Comparison of ENCODE assay signal across 15 cellular contexts in the genomic region with DNA sequence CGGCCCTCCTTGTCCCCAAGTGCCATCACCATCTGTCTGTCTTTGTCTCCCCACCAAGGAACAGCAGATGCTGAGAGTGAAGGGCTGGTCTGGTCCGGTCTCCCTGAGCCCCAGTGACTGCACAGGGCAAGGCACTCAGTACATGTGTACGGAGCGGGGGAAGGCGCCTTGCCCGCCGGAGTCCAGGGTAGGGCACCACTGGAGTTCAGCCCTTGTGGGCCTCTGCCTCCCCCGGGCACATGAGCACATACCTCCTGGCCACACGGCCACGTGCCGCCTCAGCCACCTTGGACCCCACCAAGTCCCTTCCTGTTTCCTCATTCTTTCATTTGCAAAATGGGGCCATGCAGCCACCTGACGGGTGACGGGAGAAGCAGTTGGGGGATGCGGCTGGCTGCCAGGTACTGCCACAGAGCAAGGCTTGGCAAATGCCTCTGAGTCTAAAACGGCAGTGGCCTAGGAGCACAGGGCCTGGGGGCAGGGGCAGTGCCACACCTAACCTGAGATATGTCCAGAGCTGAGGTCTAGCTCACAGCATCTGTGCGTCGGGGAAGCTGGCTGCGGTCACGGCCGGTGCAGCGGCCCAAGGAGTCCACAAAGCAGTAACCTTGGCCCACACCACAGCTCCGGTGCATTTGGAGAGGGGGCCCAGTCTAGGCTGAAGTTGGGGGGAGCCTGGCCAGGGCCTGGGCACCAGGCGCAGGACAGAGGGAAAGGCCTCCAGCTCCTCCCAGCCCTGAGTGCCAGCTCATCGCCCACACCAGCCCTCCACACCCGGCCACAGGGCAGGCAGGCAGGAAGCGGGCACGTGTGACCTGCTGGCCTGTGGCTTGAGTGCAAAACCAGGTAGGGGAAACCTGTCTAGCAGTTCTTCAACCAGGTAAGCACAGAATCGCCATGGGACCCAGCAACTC. TPM values are rescaled to one million over a fixed set of nuclear protein-coding genes. Genes with fewer than 3 reads are reported as not detected.
DNase-seq lines count a peak whose midpoint lies in the region; ATAC-seq, FAIRE-seq and TF ChIP-seq lines count a peak whose summit lies in the region.
"Had no signal": no experiment of that assay in that cellular context is flagged by ENCODE, and none has a peak within 500 bp of the region (broad histone marks: within the 10 kb centered on the region; RNA-seq: fewer than 3 reads in every experiment).

No MANE protein-coding gene starts in this region.

- H2AFZ ChIP-seq in HCT116 (ENCODE audit: low read depth, low read length, poor library complexity, severe bottlenecking) (no peak overlapping the region), GM12878 (ENCODE audit: control insufficient read depth, low read depth, low read length) (no peak overlapping the region), mesenchymal stem cell (ENCODE audit: low read depth, low read length) (no peak overlapping the region)

- H3K4me3 ChIP-seq in HCT116 (replicated peaks in 1 of 2; ENCODE audit: low read depth in 1 of 2, low read length in 2 of 2): no peak overlapping the region
- 0 out of 2 replicates have a peak overlapping the region, but pooled peaks have one; percentile 2 for H3K4me3 ChIP-seq in GM12878
- no peak overlapping the region for H3K4me3 ChIP-seq in mucosa of rectum (ENCODE audit: low read length in 2 of 2)
- no peak overlapping the region for H3K4me3 ChIP-seq in mesenchymal stem cell (ENCODE audit: insufficient read depth in 1 of 2, low read depth in 1 of 2, low read length in 2 of 2)
- H3K4me3 ChIP-seq: cardiac muscle cell, psoas muscle had no signal

- H3K36me3 Mint-ChIP-seq in CD14-positive monocyte: peaks cover 28 to 66% of the 10 kb centered on the region in 2 donors
- H3K36me3 Mint-ChIP-seq: activated CD4-positive, alpha-beta memory T cell treated with anti-CD3 and anti-CD28 coated beads for 36 hours had no signal

- H2BK12ac ChIP-seq in mesenchymal stem cell (ENCODE audit: low read length in 2 of 2): no peak overlapping the region

- in situ Hi-C loops in GM12878 (cut with MboI): no loop called here

- H3K79me1 ChIP-seq in mesenchymal stem cell (replicated peaks; ENCODE audit: low read length, poor library complexity, severe bottlenecking): no peaks in the 10 kb centered on the region

- no peaks in the 10 kb centered on the region for H3K36me3 ChIP-seq in HCT116 (ENCODE audit: control insufficient read depth in 1 of 2, insufficient read depth in 2 of 2, low read length in 2 of 2)
- no peaks in the 10 kb centered on the region; a peak in 2 of 4 replicates for H3K36me3 ChIP-seq in GM12878 (ENCODE audit: control insufficient read depth in 2 of 2, insufficient read depth in 2 of 2, low read length in 1 of 2)
- H3K36me3 ChIP-seq in mucosa of rectum (ENCODE audit: control insufficient read depth in 2 of 2, insufficient read depth in 2 of 2, low read length in 2 of 2): no peaks in the 10 kb centered on the region
- no peaks in the 10 kb centered on the region for H3K36me3 ChIP-seq in mesenchymal stem cell (ENCODE audit: control insufficient read depth in 1 of 2, insufficient read depth in 2 of 2, low read depth in 1 of 2, low read length in 2 of 2)
- H3K36me3 ChIP-seq: cardiac muscle cell had no signal

- peak overlapping the region in 6 of 7 donors; percentile 31 to 87 (median 62) for H3K27ac Mint-ChIP-seq in CD14-positive monocyte
- H3K27ac Mint-ChIP-seq: activated CD4-positive, alpha-beta memory T cell treated with anti-CD3 and anti-CD28 coated beads for 36 hours had no signal

- no peak for ATAC-seq in HCT116
- peak; percentile 51 for ATAC-seq in GM12878
- ATAC-seq in HG02642 (IDR thresholded peaks at IDR 0.05; ENCODE audit: poor library complexity, unreplicated experiment): no peak
- no peak for ATAC-seq in GM21528 (IDR thresholded peaks at IDR 0.05; ENCODE audit: low FRiP score, unreplicated experiment)
- no peak for ATAC-seq in HG03469 (IDR thresholded peaks at IDR 0.05; ENCODE audit: unreplicated experiment)
- ATAC-seq: psoas muscle had no signal

- H3K4me1 Mint-ChIP-seq in CD14-positive monocyte: peaks cover 47% of the 10 kb centered on the region

- no peak overlapping the region for H2BK15ac ChIP-seq in mesenchymal stem cell (ENCODE audit: low read depth, poor library complexity, severe bottlenecking)

- H3K27me3 ChIP-seq in HCT116 (ENCODE audit: insufficient read depth, low read length) (no peaks in the 10 kb centered on the region), GM12878 (replicated peaks in 1 of 2; ENCODE audit: control insufficient read depth in 2 of 2, insufficient read depth in 2 of 2, low read length in 1 of 2) (no peaks in the 10 kb centered on the region), mucosa of rectum (ENCODE audit: control insufficient read depth in 2 of 2, insufficient read depth in 2 of 2, low read length in 2 of 2) (no peaks in the 10 kb centered on the region), mesenchymal stem cell (ENCODE audit: control insufficient read depth in 1 of 2, insufficient read depth in 1 of 2, low read length in 2 of 2) (peaks cover 18 to 34% of the 10 kb centered on the region in 2 experiments)

- H3K79me2 ChIP-seq in HCT116 (ENCODE audit: insufficient read depth, low read length) (peaks cover 30% of the 10 kb centered on the region; the same call in 1 of the 2 replicates), GM12878 (ENCODE audit: control insufficient read depth, insufficient read depth, low read length) (peaks cover 44% of the 10 kb centered on the region)

- no peak overlapping the region for H3K23ac ChIP-seq in mesenchymal stem cell (ENCODE audit: low read length in 2 of 2)

- H4K20me1 ChIP-seq in HCT116 (ENCODE audit: insufficient read depth) (no peaks in the 10 kb centered on the region), GM12878 (ENCODE audit: control insufficient read depth, insufficient read depth) (no peaks in the 10 kb centered on the region)

- no peaks in the 10 kb centered on the region for H3K9me3 Mint-ChIP-seq in CD14-positive monocyte
- H3K9me3 Mint-ChIP-seq: activated CD4-positive, alpha-beta memory T cell treated with anti-CD3 and anti-CD28 coated beads for 36 hours; stimulated activated naive B cell treated with anti-CD40 and anti-IgM and Interleukin-4, amounts not matched to agents 10 μg/mL and 1 μg/mL and 100 μg/mL, for 72 hours had no signal

- H3K9me2 ChIP-seq in HCT116 (ENCODE audit: insufficient read depth): no peaks in the 10 kb centered on the region

- no peak overlapping the region for H2AK5ac ChIP-seq in mesenchymal stem cell (ENCODE audit: low read length, severe bottlenecking)

- CTCF ChIA-PET in HCT116 (lab: Charles Lee): no interaction called here
- CTCF ChIA-PET in GM12878 (lab: Yijun Ruan, JAX): interaction anchor here (0.7 to 2.6 kb wide), 2 partner anchors 10 to 26 kb away, joined by 4 to 8 read pairs; no protein-coding TSS in a partner anchor

- H3K4me1 ChIP-seq in HCT116 (ENCODE audit: control insufficient read depth in 1 of 2, insufficient read depth in 2 of 2, low read length in 2 of 2) (peaks cover 31 to 74% of the 10 kb centered on the region in 2 experiments), GM12878 (ENCODE audit: control insufficient read depth, insufficient read depth, low read length) (peaks cover 24% of the 10 kb centered on the region), mucosa of rectum (ENCODE audit: control insufficient read depth in 2 of 2, insufficient read depth in 2 of 2, low read length in 2 of 2) (peaks cover 30 to 43% of the 10 kb centered on the region in 2 donors), mesenchymal stem cell (ENCODE audit: control insufficient read depth, insufficient read depth, low read depth, low read length) (peaks cover 13% of the 10 kb centered on the region)
- H3K4me1 ChIP-seq: psoas muscle had no signal

- peak overlapping the region; percentile 44 for H3K4me2 ChIP-seq in HCT116 (ENCODE audit: low read length)
- peak overlapping the region; percentile 56 for H3K4me2 ChIP-seq in GM12878 (ENCODE audit: control insufficient read depth, insufficient read depth)
- no peak overlapping the region for H3K4me2 ChIP-seq in mesenchymal stem cell (ENCODE audit: low read length, poor library complexity, severe bottlenecking)

- TF ChIP-seq POLR2A in HCT116 (IDR thresholded peaks at IDR 0.05; ENCODE audit: borderline replicate concordance, extremely low read depth, insufficient read depth, insufficient read length) (no peak), GM12878 (IDR thresholded peaks at IDR 0.05; ENCODE audit: low read depth, low read length) (no peak)

- SMC1A ChIA-PET in GM12878 (lab: Charles Lee; ENCODE audit: uncharacterized antibody, unreplicated experiment): interaction anchor here (0.8 to 5.1 kb wide), 6 partner anchors 8 to 41 kb away, joined by 3 to 31 read pairs (median 9); no protein-coding TSS in a partner anchor

- FAIRE-seq in GM12878 (lab: Jason Lieb, UNC): no peak
- FAIRE-seq: G401.6 had no signal

- peaks cover 0 to 4% (median 1%) of the 10 kb centered on the region in 3 donors for H3K27me3 Mint-ChIP-seq in CD14-positive monocyte (ENCODE audit: low read depth in 3 of 3)

- no peak overlapping the region for H3K18ac ChIP-seq in mesenchymal stem cell (ENCODE audit: low read depth in 1 of 2, low read length in 2 of 2)

- WGBS in GM12878 (ENCODE audit: insufficient coverage, insufficient replicate concordance, low lambda C conversion rate, missing lambda C conversion rate): 81% methylated on average over 28 of the region's 28 CpGs
- WGBS in mesenchymal stem cell: 86% methylated on average over 28 of the region's 28 CpGs

- DNase-seq in CD14-positive monocyte (ENCODE audit: low spot score) (peak; percentile 42), HCT116 (ENCODE audit: low read depth, low spot score) (no peak), GM12878 (ENCODE audit: low read depth, low spot score) (no peak), mesenchymal stem cell (no peak)
- DNase-seq: activated CD4-positive, alpha-beta memory T cell treated with anti-CD3 and anti-CD28 coated beads for 36 hours; hypothalamus; stimulated activated naive B cell treated with anti-CD40 and anti-IgM and Interleukin-4, amounts not matched to agents 10 μg/mL and 1 μg/mL and 100 μg/mL, for 72 hours had no signal

- intact Hi-C loops in CD14-positive monocyte (cut with micrococcal nuclease) (no loop called here), HCT116 (cut with micrococcal nuclease) (no loop called here), GM12878 (cut with micrococcal nuclease; ENCODE audit: unreplicated experiment) (no loop called here)

- peak overlapping the region in 1 of 2 experiments; percentile 53 for H3K14ac ChIP-seq in mesenchymal stem cell (ENCODE audit: low read length in 2 of 2)

- H3K9ac ChIP-seq in HCT116 (ENCODE audit: low read length) (peak overlapping the region; percentile 8; the same call in 1 of the 2 replicates), GM12878 (ENCODE audit: control insufficient read depth, insufficient read depth, low read length) (peak overlapping the region; percentile 20; the same call in 1 of the 2 replicates), mucosa of rectum (ENCODE audit: low read depth in 1 of 2, low read length in 2 of 2) (no peak overlapping the region), mesenchymal stem cell (ENCODE audit: low read length) (no peak overlapping the region)

- TF ChIP-seq RAD21 in HCT116 (IDR thresholded peaks at IDR 0.05; ENCODE audit: low read depth): no peak
- TF ChIP-seq RAD21 in GM12878 (IDR thresholded peaks at IDR 0.05; ENCODE audit: insufficient read depth, low read depth, low read length): no peak

- no peak overlapping the region for H3K4ac ChIP-seq in mesenchymal stem cell (ENCODE audit: low read depth in 1 of 2, low read length in 2 of 2)

- no peak overlapping the region for H4K91ac ChIP-seq in mesenchymal stem cell (ENCODE audit: low read length)

- BruUV-seq in HCT116 (replicated peaks; lab: Mats Ljungman, UMichigan) (no TSS peak), GM12878 (replicated peaks; lab: Mats Ljungman, UMichigan) (no TSS peak)

- no peak for TF ChIP-seq EP300 in GM12878 (IDR thresholded peaks at IDR 0.05; ENCODE audit: borderline replicate concordance in 1 of 2, control insufficient read depth in 1 of 2, low read depth in 2 of 2, low read length in 2 of 2)

- H3K27ac ChIP-seq in HCT116 (ENCODE audit: low read depth, low read length) (peak overlapping the region; percentile 18; the same call in 1 of the 2 replicates), GM12878 (ENCODE audit: control insufficient read depth, insufficient read depth) (peak overlapping the region; percentile 67), mucosa of rectum (ENCODE audit: low read depth in 2 of 2, low read length in 2 of 2) (peak overlapping the region; percentile 16 to 25), mesenchymal stem cell (ENCODE audit: low read length, poor library complexity, severe bottlenecking) (no peak overlapping the region)
- H3K27ac ChIP-seq: cardiac muscle cell, psoas muscle had no signal

- H2BK120ac ChIP-seq in mesenchymal stem cell (ENCODE audit: low read depth, low read length): no peak overlapping the region

- H2BK5ac ChIP-seq in mesenchymal stem cell (ENCODE audit: low read depth, low read length, poor library complexity, severe bottlenecking): no peak overlapping the region

- POLR2A ChIA-PET in HCT116 (lab: Charles Lee): no interaction called here
- POLR2A ChIA-PET in GM12878 (lab: Charles Lee): interaction anchor here (0.7 to 1.7 kb wide), 3 partner anchors 26 to 140 kb away, joined by 3 to 7 read pairs (median 5); no protein-coding TSS in a partner anchor

- no peak for TF ChIP-seq CTCF in CD14-positive monocyte (IDR thresholded peaks at IDR 0.05)
- no peak for TF ChIP-seq CTCF in HCT116 (IDR thresholded peaks at IDR 0.05 in 2 of 3, conservative IDR thresholded peaks at IDR 0.05 in 1 of 3; ENCODE audit: borderline replicate concordance in 1 of 3, insufficient read depth in 1 of 3, low read depth in 2 of 3, low read length in 2 of 3)
- TF ChIP-seq CTCF in GM12878 (IDR thresholded peaks at IDR 0.05 in 2 of 3, conservative IDR thresholded peaks at IDR 0.05 in 1 of 3; ENCODE audit: control insufficient read depth in 2 of 3, extremely low read depth in 1 of 3, insufficient read depth in 1 of 3, low read depth in 3 of 3, low read length in 3 of 3): no peak

- H3K4me3 Mint-ChIP-seq in CD14-positive monocyte: no peak overlapping the region
- H3K4me3 Mint-ChIP-seq: activated CD4-positive, alpha-beta memory T cell treated with anti-CD3 and anti-CD28 coated beads for 36 hours had no signal

- no peak overlapping the region for H4K8ac ChIP-seq in mesenchymal stem cell (ENCODE audit: low read length)

- RAD21 ChIA-PET in HCT116 (lab: Charles Lee; ENCODE audit: low non-redundant PET in 1 of 2, low total read pairs in 2 of 2, uncharacterized antibody in 2 of 2, unreplicated experiment in 2 of 2) (interaction anchor here in 1 of 2 experiments (0.6 kb wide), 1 partner anchor 47 kb away, joined by 4 read pairs; no protein-coding TSS in a partner anchor), GM12878 (lab: Charles Lee; ENCODE audit: unreplicated experiment) (interaction anchor here (0.8 to 5.1 kb wide), 6 partner anchors 11 to 42 kb away, joined by 3 to 35 read pairs (median 6); no protein-coding TSS in a partner anchor)

- H3K9me3 ChIP-seq in HCT116 (ENCODE audit: control insufficient read depth in 1 of 2, insufficient read depth in 1 of 2, low read depth in 1 of 2, low read length in 2 of 2) (no peaks in the 10 kb centered on the region), GM12878 (replicated peaks; ENCODE audit: control insufficient read depth, insufficient read depth, low read length) (no peaks in the 10 kb centered on the region), mucosa of rectum (ENCODE audit: control insufficient read depth in 2 of 2, low read length in 2 of 2) (no peaks in the 10 kb centered on the region), mesenchymal stem cell (ENCODE audit: control insufficient read depth, low read length) (no peaks in the 10 kb centered on the region)
- H3K9me3 ChIP-seq: psoas muscle had no signal

RNA-seq across cellular contexts. Expression of gene ADAP1, which starts 5.2 kb away (rescaled TPM):
- polyA plus RNA-seq in CD14-positive monocyte (10 to 100 TPM; 49.1 to 72.2 TPM), GM12878 (2011; rRNA removed) (16.6 and 22.5 TPM in 2 replicates), GM12878 (2014; fragmentation: Illumina TruSeq; extraction: Trizol) (8.0 and 22.0 TPM in 2 replicates), GM12878 (2014; fragmentation: Nextera tagmentation; extraction: Ambion mirVana) (under 1 TPM in 1 of 2 experiments, not detected in 1; 0.22 TPM), GM12878 (2014; rRNA removed) (28.9 and 35.5 TPM in 2 replicates), GM12878 (2016; fragmentation: Nextera tagmentation; extraction: Ambion mirVana) (10 to 100 TPM in 1 of 2 experiments, 1 to 10 TPM in 1; 6.7 to 12.7 TPM)
- total RNA-seq in HCT116 (2021; ENCODE audit: unreplicated experiment) (34.0 TPM), GM12878 (2014; rRNA removed) (34.0 and 44.2 TPM in 2 replicates), GM12878 (2014; rRNA removed; fragmentation: Illumina TruSeq; extraction: Trizol) (15.8 and 17.9 TPM in 2 replicates), GM12878 (2021) (38.7 and 42.3 TPM in 2 replicates)
- polyA plus RNA-seq in HCT116 (2012): 48.8 and 50.6 TPM in 2 replicates
- total RNA-seq in GM12878 (2013; cell fraction: nucleolus; rRNA removed): 23.8 and 32.2 TPM in 2 replicates
- 3.9 TPM for polyA plus RNA-seq in GM12878 (2011; ENCODE audit: low read depth)
- 30.5 and 44.3 TPM in 2 replicates for polyA plus RNA-seq in GM12878 (2011; cell fraction: cytosol; rRNA removed)
- polyA plus RNA-seq in GM12878 (2011; cell fraction: nucleus; rRNA removed): 55.5 and 64.6 TPM in 2 replicates
- 17.1 and 19.8 TPM in 2 replicates for polyA plus RNA-seq in GM12878 (2012)
- polyA minus RNA-seq in GM12878 (2011; rRNA and poly(A)+ RNA removed): 15.7 and 37.9 TPM in 2 replicates
- polyA minus RNA-seq in GM12878 (2011; cell fraction: cytosol; rRNA and poly(A)+ RNA removed): 22.1 and 25.5 TPM in 2 replicates
- polyA minus RNA-seq in GM12878 (2011; cell fraction: nucleus; rRNA and poly(A)+ RNA removed): 14.0 and 35.4 TPM in 2 replicates
- 0.97 TPM for polyA plus RNA-seq in mesenchymal stem cell (2013, experiment 1 of 2)
- polyA plus RNA-seq in mesenchymal stem cell (2013, experiment 2 of 2): 0.84 TPM

RNA-seq across cellular contexts. Expression of gene COX19, which starts 26.1 kb away (rescaled TPM):
- polyA plus RNA-seq in CD14-positive monocyte (1 to 10 TPM; 7.4 to 7.6 TPM), GM12878 (2011; rRNA removed) (15.9 and 17.0 TPM in 2 replicates), GM12878 (2014; fragmentation: Illumina TruSeq; extraction: Trizol) (7.0 and 12.4 TPM in 2 replicates), GM12878 (2014; fragmentation: Nextera tagmentation; extraction: Ambion mirVana) (1 to 10 TPM; 3.7 to 6.6 TPM), GM12878 (2014; rRNA removed) (8.9 and 10.2 TPM in 2 replicates), GM12878 (2016; fragmentation: Nextera tagmentation; extraction: Ambion mirVana) (10 to 100 TPM; 15.0 to 17.9 TPM)
- total RNA-seq in HCT116 (2021; ENCODE audit: unreplicated experiment) (14.0 TPM), GM12878 (2014; rRNA removed) (10.2 and 12.5 TPM in 2 replicates), GM12878 (2014; rRNA removed; fragmentation: Illumina TruSeq; extraction: Trizol) (9.5 and 11.4 TPM in 2 replicates), GM12878 (2021) (8.6 and 9.0 TPM in 2 replicates)
- 5.3 and 7.0 TPM in 2 replicates for polyA plus RNA-seq in HCT116 (2012)
- total RNA-seq in GM12878 (2013; cell fraction: nucleolus; rRNA removed): 117 and 121 TPM in 2 replicates
- 4.5 TPM for polyA plus RNA-seq in GM12878 (2011; ENCODE audit: low read depth)
- 10.8 and 11.2 TPM in 2 replicates for polyA plus RNA-seq in GM12878 (2011; cell fraction: cytosol; rRNA removed)
- 22.4 and 24.8 TPM in 2 replicates for polyA plus RNA-seq in GM12878 (2011; cell fraction: nucleus; rRNA removed)
- polyA plus RNA-seq in GM12878 (2012): 6.9 and 7.6 TPM in 2 replicates
- polyA minus RNA-seq in GM12878 (2011; rRNA and poly(A)+ RNA removed): 11.1 and 20.0 TPM in 2 replicates
- polyA minus RNA-seq in GM12878 (2011; cell fraction: cytosol; rRNA and poly(A)+ RNA removed): 2.1 and 2.7 TPM in 2 replicates
- polyA minus RNA-seq in GM12878 (2011; cell fraction: nucleus; rRNA and poly(A)+ RNA removed): 11.1 and 16.1 TPM in 2 replicates
- polyA plus RNA-seq in mesenchymal stem cell (2013, experiment 1 of 2): 6.3 TPM
- polyA plus RNA-seq in mesenchymal stem cell (2013, experiment 2 of 2): 5.9 TPM

RNA-seq across cellular contexts. Expression of gene CYP2W1, which starts 33.7 kb away (rescaled TPM):
- polyA plus RNA-seq in CD14-positive monocyte (not detected), GM12878 (2011; rRNA removed) (not detected in 2 replicates), GM12878 (2014; fragmentation: Illumina TruSeq; extraction: Trizol) (not detected in 2 replicates), GM12878 (2014; fragmentation: Nextera tagmentation; extraction: Ambion mirVana) (not detected), GM12878 (2014; rRNA removed) (not detected in 2 replicates), GM12878 (2016; fragmentation: Nextera tagmentation; extraction: Ambion mirVana) (not detected)
- total RNA-seq in HCT116 (2021; ENCODE audit: unreplicated experiment) (not detected), GM12878 (2014; rRNA removed) (not detected in 2 replicates), GM12878 (2014; rRNA removed; fragmentation: Illumina TruSeq; extraction: Trizol) (not detected in 2 replicates), GM12878 (2021) (not detected in 2 replicates)
- polyA plus RNA-seq in HCT116 (2012): 0.08 and 0.12 TPM in 2 replicates
- total RNA-seq in GM12878 (2013; cell fraction: nucleolus; rRNA removed): not detected in 2 replicates
- polyA plus RNA-seq in GM12878 (2011; ENCODE audit: low read depth): not detected
- polyA plus RNA-seq in GM12878 (2011; cell fraction: cytosol; rRNA removed): not detected in 2 replicates
- 0.04 and 0.07 TPM in 2 replicates for polyA plus RNA-seq in GM12878 (2011; cell fraction: nucleus; rRNA removed)
- polyA plus RNA-seq in GM12878 (2012): not detected in 2 replicates
- polyA minus RNA-seq in GM12878 (2011; rRNA and poly(A)+ RNA removed): not detected in 2 replicates
- polyA minus RNA-seq in GM12878 (2011; cell fraction: cytosol; rRNA and poly(A)+ RNA removed): not detected in 2 replicates
- not detected in 2 replicates for polyA minus RNA-seq in GM12878 (2011; cell fraction: nucleus; rRNA and poly(A)+ RNA removed)
- not detected for polyA plus RNA-seq in mesenchymal stem cell (2013, experiment 1 of 2)
- not detected for polyA plus RNA-seq in mesenchymal stem cell (2013, experiment 2 of 2)
- total RNA-seq: activated CD4-positive, alpha-beta memory T cell treated with anti-CD3 and anti-CD28 coated beads for 36 hours; psoas muscle; T-helper 2 cell treated with Interferon-gamma antibody and Interleukin-4, amounts not matched to agents 100 ng/mL and 5 ng/mL, for 36 hours had no signal
- polyA plus RNA-seq: psoas muscle had no signal

Comparison
In these comparisons a context has a peak if more than half of its experiments do, and no peak if none do; other contexts are left out.
1. H3K9ac ChIP-seq: peak in HCT116 (single experiment) and GM12878 (single experiment); none in mucosa of rectum (0 of 2) and mesenchymal stem cell (single experiment).